Comparison of ENCODE assay signal across 10 cellular contexts in genomic region chr20:47574616-47575401, GRCh38.
DNase-seq lines count a peak whose midpoint lies in the region; ATAC-seq and TF ChIP-seq lines count a peak whose summit lies in the region.
"Had no signal": no experiment of that assay in that cellular context is flagged by ENCODE, and none has a peak within 500 bp of the region (broad histone marks: within the 10 kb centered on the region; RNA-seq: fewer than 3 reads in every experiment).

No MANE protein-coding gene starts in this region.

- H3K4me3 ChIP-seq in heart right ventricle (no peak overlapping the region), esophagus squamous epithelium (no peak overlapping the region)

- WGBS in heart right ventricle, 2 donors: 47 to 48% methylated on average over 4 of the region's 4 CpGs
- 45 to 55% methylated on average over 4 of the region's 4 CpGs for WGBS in esophagus squamous epithelium, 2 donors

- no peak for TF ChIP-seq CTCF in heart right ventricle (IDR thresholded peaks at IDR 0.05)
- TF ChIP-seq CTCF in esophagus squamous epithelium (IDR thresholded peaks at IDR 0.05): no peak

- no peak for TF ChIP-seq POLR2A in esophagus squamous epithelium (IDR thresholded peaks at IDR 0.05)
- TF ChIP-seq POLR2A in erythroblast (IDR thresholded peaks at IDR 0.05; ENCODE audit: low read length): no peak

- H3K27me3 ChIP-seq in heart right ventricle (no peaks in the 10 kb centered on the region), esophagus squamous epithelium (no peaks in the 10 kb centered on the region)

- ATAC-seq in heart right ventricle (peak in 2 of 8 donors; percentile 40 to 41), HG03025 (IDR thresholded peaks at IDR 0.05; ENCODE audit: low FRiP score, unreplicated experiment) (no peak)

- H3K9me3 ChIP-seq in heart right ventricle (peaks cover 0 to 18% (median 9%) of the 10 kb centered on the region in 11 donors), esophagus squamous epithelium (peaks cover 0 to 11% (median 0%) of the 10 kb centered on the region in 3 donors)

- peaks cover 11 to 72% (median 64%) of the 10 kb centered on the region in 9 donors for H3K4me1 ChIP-seq in heart right ventricle
- H3K4me1 ChIP-seq in esophagus squamous epithelium: peaks cover 47 to 71% (median 58%) of the 10 kb centered on the region in 3 donors

- peaks cover 0 to 24% (median 0%) of the 10 kb centered on the region in 9 donors for H3K36me3 ChIP-seq in heart right ventricle
- peaks cover 0 to 23% (median 0%) of the 10 kb centered on the region in 3 donors for H3K36me3 ChIP-seq in esophagus squamous epithelium

- peak overlapping the region in 7 of 10 donors; percentile 33 to 78 (median 72) for H3K27ac ChIP-seq in heart right ventricle
- peak overlapping the region in 3 of 4 donors; percentile 66 to 83 (median 79) for H3K27ac ChIP-seq in esophagus squamous epithelium

- no peak for DNase-seq in heart right ventricle
- no peak for DNase-seq in cardiac septum (ENCODE audit: low spot score)
- peak; percentile 3 for DNase-seq in NOMO-1 treated with dmso at 0.1 percent for 144 hours (lab: John Stamatoyannopoulos, UW; ENCODE audit: unreplicated experiment)
- no peak for DNase-seq in esophagus squamous epithelium (lab: John Stamatoyannopoulos, UW)
- DNase-seq in activated effector memory CD4-positive, alpha-beta T cell treated with Interleukin-2 at 50 U/mL for 16 hours: no peak
- no peak for DNase-seq in NCI-H345 treated with DMSO at 0.1 percent for 48 hours (lab: John Stamatoyannopoulos, UW; ENCODE audit: unreplicated experiment)
- no peak for DNase-seq in erythroblast (lab: John Stamatoyannopoulos, UW)
- DNase-seq: DMS79; stimulated activated CD4-positive, alpha-beta T cell treated with anti-CD3 and anti-CD28 coated beads, Interleukin-2, amount 100 ng/mL, for 48 hours had no signal

- intact Hi-C loops in heart right ventricle (cut with DNase I): loop anchor here in 6 of 10 donors (2.0 to 10.0 kb wide), 5 partner anchors 16 to 80 kb away; partner anchors contain the start of gene NCOA3 (in 5 of the 6)
- intact Hi-C loops in cardiac septum (cut with DNase I): no loop called here
- intact Hi-C loops in esophagus squamous epithelium (cut with DNase I): no loop called here

Comparison
In these comparisons a context has a peak if more than half of its experiments do, and no peak if none do; other contexts are left out.
1. intact Hi-C loops: an anchor here in heart right ventricle (2.0 to 10.0 kb wide); none called in cardiac septum and esophagus squamous epithelium.